38 cellular contexts compared by ENCODE assay signal in genomic region chr11:117878314-117878938, GRCh38. TPM values are rescaled to one million over a fixed set of nuclear protein-coding genes. Genes with fewer than 3 reads are reported as not detected.
DNase-seq lines count a peak whose midpoint lies in the region; ATAC-seq and TF ChIP-seq lines count a peak whose summit lies in the region.
"Had no signal": no experiment of that assay in that cellular context is flagged by ENCODE, and none has a peak within 500 bp of the region (broad histone marks: within the 10 kb centered on the region; RNA-seq: fewer than 3 reads in every experiment).

No MANE protein-coding gene starts in this region.

- intact Hi-C loops in left ventricle myocardium superior (cut with micrococcal nuclease): no loop called here
- intact Hi-C loops in dorsolateral prefrontal cortex (cut with DNase I): no loop called here
- intact Hi-C loops in left colon (cut with DNase I, micrococcal nuclease): no loop called here

- no peak for ATAC-seq in left ventricle myocardium superior
- no peak for ATAC-seq in HG03135 (IDR thresholded peaks at IDR 0.05; ENCODE audit: unreplicated experiment)
- ATAC-seq in left colon: no peak
- ATAC-seq: effector memory CD8-positive, alpha-beta T cell; naive thymus-derived CD8-positive, alpha-beta T cell; pancreas; SK-N-SH treated with all-trans-retinoic acid at 6 μM for 48 hours; stimulated activated naive CD8-positive, alpha-beta T cell treated with anti-CD3 and anti-CD28 coated beads, Interleukin-15, Interleukin-2, amounts not matched to agents 100 U/mL and 50 U/mL, for 24 hours had no signal

- no peaks in the 10 kb centered on the region for H3K36me3 Mint-ChIP-seq in neural crest cell (ENCODE audit: low read depth)
- H3K36me3 Mint-ChIP-seq: activated naive CD8-positive, alpha-beta T cell treated with anti-CD3 and anti-CD28 coated beads, Interleukin-2, amount 10 ng/mL, durations not matched to agents 7 days and 5 days had no signal

- H3K27ac Mint-ChIP-seq in neural crest cell (ENCODE audit: unreplicated experiment): no peak overlapping the region
- H3K27ac Mint-ChIP-seq: activated CD4-positive, alpha-beta memory T cell treated with anti-CD3 and anti-CD28 coated beads, Interleukin-2, amount 10 ng/mL, durations not matched to agents 7 days and 5 days; activated naive CD8-positive, alpha-beta T cell treated with anti-CD3 and anti-CD28 coated beads, Interleukin-2, amount 10 ng/mL, durations not matched to agents 7 days and 5 days; effector memory CD8-positive, alpha-beta T cell; HFFc6; naive thymus-derived CD8-positive, alpha-beta T cell; T-helper 1 cell treated with Interleukin-12 subunit alpha and Interleukin-12 subunit beta and Interleukin-4 antibody, amounts not matched to agents 30 μg/mL and 1 μg/mL, for 36 hours had no signal

- TF ChIP-seq CTCF in right atrium auricular region (IDR thresholded peaks at IDR 0.05) (no peak), dorsolateral prefrontal cortex (IDR thresholded peaks at IDR 0.05 in 54 of 56, conservative IDR thresholded peaks at IDR 0.05 in 2 of 56; ENCODE audit: low read depth in 1 of 56, partially characterized antibody in 56 of 56) (no peak), neural crest cell (conservative IDR thresholded peaks at IDR 0.05) (no peak)

- no peaks in the 10 kb centered on the region for H3K36me3 ChIP-seq in right atrium auricular region
- H3K36me3 ChIP-seq: ascending aorta, BE2C, cardiac muscle cell, colonic mucosa, pancreas, spleen, thyroid gland had no signal

- peak; percentile 30 for DNase-seq in right atrium auricular region (ENCODE audit: low spot score)
- no peak for DNase-seq in left ventricle myocardium superior
- no peak for DNase-seq in dorsolateral prefrontal cortex
- DNase-seq in neural crest cell (ENCODE audit: low read depth, low spot score): no peak
- DNase-seq in NOMO-1 treated with DMSO at 0.1 percent for 48 hours (lab: John Stamatoyannopoulos, UW; ENCODE audit: unreplicated experiment): no peak
- no peak for DNase-seq in COR-L47 (lab: John Stamatoyannopoulos, UW)
- no peak for DNase-seq in left colon
- DNase-seq: activated CD4-positive, alpha-beta memory T cell treated with anti-CD3 and anti-CD28 coated beads, Interleukin-2, amount 10 ng/mL, durations not matched to agents 7 days and 5 days; activated naive CD8-positive, alpha-beta T cell treated with anti-CD3 and anti-CD28 coated beads, Interleukin-2, amount 10 ng/mL, durations not matched to agents 7 days and 5 days; activated T-cell treated with anti-CD3 and anti-CD28 coated beads for 4 hours; BE2C; CD8-positive, alpha-beta memory T cell; colonic mucosa; DMS 273 treated with DMSO at 0.1 percent for 48 hours; effector memory CD8-positive, alpha-beta T cell; EL; glutamatergic neuron; GOT3; HFFc6; NCI-H1105; NCI-H187; NCI-H2171; NCI-H510A treated with DMSO at 0.1 percent for 48 hours; pancreas; PC-9; spleen; stimulated activated CD4-positive, alpha-beta T cell treated with anti-CD3 and anti-CD28 coated beads, Interleukin-2, amount 100 ng/mL, for 24 hours; stimulated activated naive CD8-positive, alpha-beta T cell treated with anti-CD3 and anti-CD28 coated beads, Interleukin-15, Interleukin-2, amounts not matched to agents 100 U/mL and 50 U/mL, for 24 hours; thyroid gland had no signal

- H3K4me3 ChIP-seq in right atrium auricular region (no peak overlapping the region), dorsolateral prefrontal cortex (no peak overlapping the region)
- H3K4me3 ChIP-seq: ascending aorta, cardiac muscle cell, colonic mucosa, pancreas, PC-9, spleen, thyroid gland had no signal

- H3K27ac ChIP-seq in right atrium auricular region (peak overlapping the region in 1 of 2 donors; percentile 51), dorsolateral prefrontal cortex (peak overlapping the region in 49 of 59 donors; percentile 6 to 96 (median 87))
- H3K27ac ChIP-seq: ascending aorta, cardiac muscle cell, pancreas, PC-9, thyroid gland had no signal

- H3K4me1 Mint-ChIP-seq in neural crest cell: peaks cover 33% of the 10 kb centered on the region

- H3K9me3 ChIP-seq in right atrium auricular region: no peaks in the 10 kb centered on the region
- H3K9me3 ChIP-seq: ascending aorta, BE2C, colonic mucosa, pancreas, spleen, thyroid gland had no signal

- H3K4me3 Mint-ChIP-seq in neural crest cell: peak overlapping the region; percentile 91
- H3K4me3 Mint-ChIP-seq: activated CD4-positive, alpha-beta memory T cell treated with anti-CD3 and anti-CD28 coated beads, Interleukin-2, amount 10 ng/mL, durations not matched to agents 7 days and 5 days; activated naive CD8-positive, alpha-beta T cell treated with anti-CD3 and anti-CD28 coated beads, Interleukin-2, amount 10 ng/mL, durations not matched to agents 7 days and 5 days; effector memory CD8-positive, alpha-beta T cell; HFFc6; T-helper 1 cell treated with Interleukin-12 subunit alpha and Interleukin-12 subunit beta and Interleukin-4 antibody, amounts not matched to agents 30 μg/mL and 1 μg/mL, for 36 hours had no signal

- no peaks in the 10 kb centered on the region for H3K9me3 Mint-ChIP-seq in neural crest cell
- H3K9me3 Mint-ChIP-seq: activated CD4-positive, alpha-beta memory T cell treated with anti-CD3 and anti-CD28 coated beads, Interleukin-2, amount 10 ng/mL, durations not matched to agents 7 days and 5 days; activated naive CD8-positive, alpha-beta T cell treated with anti-CD3 and anti-CD28 coated beads, Interleukin-2, amount 10 ng/mL, durations not matched to agents 7 days and 5 days; CD8-positive, alpha-beta memory T cell; effector memory CD8-positive, alpha-beta T cell; HFFc6; T-helper 1 cell treated with Interleukin-12 subunit alpha and Interleukin-12 subunit beta and Interleukin-4 antibody, amounts not matched to agents 30 μg/mL and 1 μg/mL, for 36 hours had no signal

- peaks cover 40% of the 10 kb centered on the region for H3K27me3 Mint-ChIP-seq in neural crest cell (ENCODE audit: low read depth)

- peaks cover 0 to 45% of the 10 kb centered on the region in 2 donors for H3K4me1 ChIP-seq in right atrium auricular region
- H3K4me1 ChIP-seq: ascending aorta, colonic mucosa had no signal

- H3K27me3 ChIP-seq in right atrium auricular region: no peaks in the 10 kb centered on the region
- peaks cover 0 to 28% (median 2%) of the 10 kb centered on the region in 45 donors for H3K27me3 ChIP-seq in dorsolateral prefrontal cortex
- H3K27me3 ChIP-seq: BE2C, cardiac muscle cell, pancreas, thyroid gland had no signal

RNA-seq across cellular contexts. Expression of gene FXYD6, which starts 2.0 kb away (rescaled TPM):
- total RNA-seq in right atrium auricular region (10 to 100 TPM; 28.6 to 42.6 TPM), left ventricle myocardium superior (35.4 TPM), dorsolateral prefrontal cortex (100 to 1,000 TPM; 188 to 567 (median 374) TPM), neural crest cell (113 TPM in 2 replicates), left colon (10 to 100 TPM in 1 of 2 donors, 1 to 10 TPM in 1; 4.4 to 37.2 TPM)
- total RNA-seq: activated CD4-positive, alpha-beta memory T cell treated with anti-CD3 and anti-CD28 coated beads, Interleukin-2, amount 10 ng/mL, durations not matched to agents 7 days and 5 days; fibroblast of villous mesenchyme; HFFc6; MCF 10A; naive thymus-derived CD8-positive, alpha-beta T cell had no signal

RNA-seq across cellular contexts. Expression of gene TMPRSS13, which starts 50.8 kb away (rescaled TPM):
- total RNA-seq in right atrium auricular region (not detected), left ventricle myocardium superior (0.15 TPM), dorsolateral prefrontal cortex (1 to 10 TPM in 1 of 120 experiments, under 1 TPM in 56, not detected in 63; 0.15 to 1.3 (median 0.35) TPM), neural crest cell (0.34 TPM in 1 of 2 replicates, not detected in the other), left colon (under 1 TPM; 0.46 to 0.87 TPM)
- total RNA-seq: ascending aorta, fibroblast of villous mesenchyme, HFFc6, MCF 10A, Right ventricle myocardium inferior had no signal

RNA-seq across cellular contexts. Expression of gene FXYD2, which starts 53.9 kb away (rescaled TPM):
- total RNA-seq in right atrium auricular region: under 1 TPM; 0.59 to 0.78 TPM
- total RNA-seq in left ventricle myocardium superior: 1.4 TPM
- 10 to 100 TPM in 5 of 120 experiments, 1 to 10 TPM in 115; 1.5 to 14.9 (median 4.6) TPM for total RNA-seq in dorsolateral prefrontal cortex
- total RNA-seq in neural crest cell: 0.18 and 0.26 TPM in 2 replicates
- 1 to 10 TPM in 1 of 2 donors, under 1 TPM in 1; 0.61 to 1.0 TPM for total RNA-seq in left colon
- total RNA-seq: ascending aorta, fibroblast of villous mesenchyme, MCF 10A, PC-9 had no signal
